1 cellular context compared by ENCODE assay signal in the genomic region with DNA sequence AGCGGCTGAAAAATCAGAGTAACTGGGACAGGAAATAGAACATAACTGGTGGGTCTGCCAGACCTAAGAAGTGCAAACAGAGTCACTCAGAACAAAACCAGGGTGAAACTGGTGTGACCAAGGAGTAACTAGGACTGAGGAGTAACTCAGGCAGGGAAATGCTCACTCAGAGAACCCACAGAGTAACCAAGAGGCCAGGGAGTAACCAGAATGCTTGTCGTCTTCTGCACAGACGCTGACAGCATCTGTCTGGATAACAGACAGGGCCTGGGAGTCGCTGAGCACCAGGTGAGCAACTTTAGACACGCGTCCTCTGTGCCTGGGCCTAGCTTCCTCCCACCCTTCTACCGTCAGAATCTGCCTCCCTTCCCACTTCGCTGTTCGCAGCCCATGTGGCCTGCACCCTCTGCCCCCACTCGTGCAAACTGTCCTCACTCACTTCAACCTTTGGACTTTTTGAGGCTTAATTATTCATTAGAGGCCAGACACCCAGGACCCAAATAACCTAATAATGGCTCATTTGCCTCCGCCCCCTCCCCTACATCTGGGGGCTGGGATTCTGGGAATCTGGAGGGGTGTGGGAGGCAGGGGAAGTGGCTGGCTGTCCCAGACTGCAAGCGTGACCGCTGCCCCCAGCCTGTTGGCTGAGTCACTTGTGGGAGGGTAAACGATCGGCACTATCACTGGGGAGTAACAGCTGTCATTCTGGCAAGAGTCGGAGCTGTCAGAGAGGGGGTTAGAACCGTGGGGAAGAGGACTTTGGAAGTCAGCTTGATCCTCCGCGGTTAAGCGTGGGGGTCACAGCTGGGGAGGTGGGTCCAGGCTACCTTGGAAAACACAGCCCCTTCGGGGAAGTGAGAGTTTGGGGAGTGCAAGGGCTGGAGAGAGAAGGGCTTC.
TF ChIP-seq lines count a peak whose summit lies in the region.

No MANE protein-coding gene starts in this region.

TF ChIP-seq in HepG2, 621 proteins besides CTCF, POLR2A, EP300 and RAD21 (continued from another document and continues in another):
- TF ChIP-seq PRDM15 (CRISPR knock-in tag; IDR thresholded peaks at IDR 0.05) (no peak), KAT8 (CRISPR knock-in tag; IDR thresholded peaks at IDR 0.05) (0 out of 2 replicates have a peak, but pooled peaks have one; percentile 55), ZFP36L2 (CRISPR knock-in tag; IDR thresholded peaks at IDR 0.05) (no peak), ZNF609 (CRISPR knock-in tag; IDR thresholded peaks at IDR 0.05; ENCODE audit: borderline replicate concordance) (peak; percentile 24; the same call in 1 of the 2 replicates), CBX5 (CRISPR knock-in tag; IDR thresholded peaks at IDR 0.05; ENCODE audit: borderline replicate concordance) (peak; percentile 29; the same call in 1 of the 2 replicates), NPAS2 (CRISPR knock-in tag; IDR thresholded peaks at IDR 0.05; ENCODE audit: borderline replicate concordance) (no peak), ZNF343 (CRISPR knock-in tag; IDR thresholded peaks at IDR 0.05) (no peak), ZC3H4 (CRISPR knock-in tag; IDR thresholded peaks at IDR 0.05; ENCODE audit: borderline replicate concordance) (no peak), MTF1 (CRISPR knock-in tag; IDR thresholded peaks at IDR 0.05) (no peak), ZNF563 (CRISPR knock-in tag; IDR thresholded peaks at IDR 0.05) (0 out of 2 replicates have a peak, but pooled peaks have one; percentile 60), ZNF230 (CRISPR knock-in tag; IDR thresholded peaks at IDR 0.05) (0 out of 2 replicates have a peak, but pooled peaks have one; percentile 40), ZNF512B (CRISPR knock-in tag; IDR thresholded peaks at IDR 0.05; ENCODE audit: borderline replicate concordance) (no peak), ISL2 (CRISPR knock-in tag; IDR thresholded peaks at IDR 0.05) (no peak), REL (CRISPR knock-in tag; conservative IDR thresholded peaks at IDR 0.05) (no peak), ZNF670 (CRISPR knock-in tag; IDR thresholded peaks at IDR 0.05; ENCODE audit: borderline replicate concordance) (peak; percentile 54; the same call in 1 of the 2 replicates), BCLAF1 (IDR thresholded peaks at IDR 0.05) (no peak), ZNF333 (CRISPR knock-in tag; IDR thresholded peaks at IDR 0.05; ENCODE audit: borderline replicate concordance) (no peak), ZNF556 (CRISPR knock-in tag; IDR thresholded peaks at IDR 0.05; ENCODE audit: borderline replicate concordance) (0 out of 2 replicates have a peak, but pooled peaks have one; percentile 64), ZNF737 (CRISPR knock-in tag; IDR thresholded peaks at IDR 0.05; ENCODE audit: borderline replicate concordance) (no peak), THAP11 (CRISPR knock-in tag; IDR thresholded peaks at IDR 0.05) (0 out of 2 replicates have a peak, but pooled peaks have one; percentile 24), MEF2D (CRISPR knock-in tag; IDR thresholded peaks at IDR 0.05) (0 out of 2 replicates have a peak, but pooled peaks have one; percentile 30), ZNF350 (CRISPR knock-in tag; IDR thresholded peaks at IDR 0.05; ENCODE audit: borderline replicate concordance, low read depth) (no peak), ZSCAN25 (CRISPR knock-in tag; IDR thresholded peaks at IDR 0.05) (no peak)
- TF ChIP-seq, protein P1, sequence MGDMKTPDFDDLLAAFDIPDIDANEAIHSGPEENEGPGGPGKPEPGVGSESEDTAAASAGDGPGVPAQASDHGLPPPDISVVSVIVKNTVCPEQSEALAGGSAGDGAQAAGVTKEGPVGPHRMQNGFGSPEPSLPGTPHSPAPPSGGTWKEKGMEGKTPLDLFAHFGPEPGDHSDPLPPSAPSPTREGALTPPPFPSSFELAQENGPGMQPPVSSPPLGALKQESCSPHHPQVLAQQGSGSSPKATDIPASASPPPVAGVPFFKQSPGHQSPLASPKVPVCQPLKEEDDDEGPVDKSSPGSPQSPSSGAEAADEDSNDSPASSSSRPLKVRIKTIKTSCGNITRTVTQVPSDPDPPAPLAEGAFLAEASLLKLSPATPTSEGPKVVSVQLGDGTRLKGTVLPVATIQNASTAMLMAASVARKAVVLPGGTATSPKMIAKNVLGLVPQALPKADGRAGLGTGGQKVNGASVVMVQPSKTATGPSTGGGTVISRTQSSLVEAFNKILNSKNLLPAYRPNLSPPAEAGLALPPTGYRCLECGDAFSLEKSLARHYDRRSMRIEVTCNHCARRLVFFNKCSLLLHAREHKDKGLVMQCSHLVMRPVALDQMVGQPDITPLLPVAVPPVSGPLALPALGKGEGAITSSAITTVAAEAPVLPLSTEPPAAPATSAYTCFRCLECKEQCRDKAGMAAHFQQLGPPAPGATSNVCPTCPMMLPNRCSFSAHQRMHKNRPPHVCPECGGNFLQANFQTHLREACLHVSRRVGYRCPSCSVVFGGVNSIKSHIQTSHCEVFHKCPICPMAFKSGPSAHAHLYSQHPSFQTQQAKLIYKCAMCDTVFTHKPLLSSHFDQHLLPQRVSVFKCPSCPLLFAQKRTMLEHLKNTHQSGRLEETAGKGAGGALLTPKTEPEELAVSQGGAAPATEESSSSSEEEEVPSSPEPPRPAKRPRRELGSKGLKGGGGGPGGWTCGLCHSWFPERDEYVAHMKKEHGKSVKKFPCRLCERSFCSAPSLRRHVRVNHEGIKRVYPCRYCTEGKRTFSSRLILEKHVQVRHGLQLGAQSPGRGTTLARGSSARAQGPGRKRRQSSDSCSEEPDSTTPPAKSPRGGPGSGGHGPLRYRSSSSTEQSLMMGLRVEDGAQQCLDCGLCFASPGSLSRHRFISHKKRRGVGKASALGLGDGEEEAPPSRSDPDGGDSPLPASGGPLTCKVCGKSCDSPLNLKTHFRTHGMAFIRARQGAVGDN (CRISPR knock-in tag; IDR thresholded peaks at IDR 0.05) = peak; percentile 47; the same call in 1 of the 2 replicates
- TF ChIP-seq, protein P2, sequence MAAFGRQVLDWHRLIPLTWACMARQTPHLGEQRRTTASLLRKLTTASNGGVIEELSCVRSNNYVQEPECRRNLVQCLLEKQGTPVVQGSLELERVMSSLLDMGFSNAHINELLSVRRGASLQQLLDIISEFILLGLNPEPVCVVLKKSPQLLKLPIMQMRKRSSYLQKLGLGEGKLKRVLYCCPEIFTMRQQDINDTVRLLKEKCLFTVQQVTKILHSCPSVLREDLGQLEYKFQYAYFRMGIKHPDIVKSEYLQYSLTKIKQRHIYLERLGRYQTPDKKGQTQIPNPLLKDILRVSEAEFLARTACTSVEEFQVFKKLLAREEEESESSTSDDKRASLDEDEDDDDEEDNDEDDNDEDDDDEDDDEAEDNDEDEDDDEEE (CRISPR knock-in tag; IDR thresholded peaks at IDR 0.05) = 0 out of 2 replicates have a peak, but pooled peaks have one; percentile 34
